26 cellular contexts compared by ENCODE assay signal in genomic region chr12:13956060-13956590, GRCh38. TPM values are rescaled to one million over a fixed set of nuclear protein-coding genes. Genes with fewer than 3 reads are reported as not detected.
"Had no signal": no experiment of that assay in that cellular context is flagged by ENCODE, and none has a peak within 500 bp of the region (broad histone marks: within the 10 kb centered on the region; RNA-seq: fewer than 3 reads in every experiment).

No MANE protein-coding gene starts in this region.

- H3K4me3 ChIP-seq: K562, SK-N-MC had no signal

- H3K27ac Mint-ChIP-seq: activated CD4-positive, alpha-beta memory T cell treated with anti-CD3 and anti-CD28 coated beads for 36 hours; activated CD4-positive, alpha-beta T cell treated with anti-CD3 and anti-CD28 coated beads, Interleukin-2, amount 10 ng/mL, durations not matched to agents 7 days and 5 days; activated naive CD4-positive, alpha-beta T cell treated with anti-CD3 and anti-CD28 coated beads, Interleukin-2, amount 10 ng/mL, durations not matched to agents 7 days and 5 days; activated naive CD8-positive, alpha-beta T cell treated with anti-CD3 and anti-CD28 coated beads for 36 hours; T-cell had no signal

- H3K27ac ChIP-seq: SK-N-MC, VCaP had no signal

- H3K9me3 Mint-ChIP-seq: activated CD4-positive, alpha-beta memory T cell treated with anti-CD3 and anti-CD28 coated beads for 36 hours; activated CD4-positive, alpha-beta T cell treated with anti-CD3 and anti-CD28 coated beads, Interleukin-2, amount 10 ng/mL, durations not matched to agents 7 days and 5 days; activated naive CD4-positive, alpha-beta T cell treated with anti-CD3 and anti-CD28 coated beads, Interleukin-2, amount 10 ng/mL, durations not matched to agents 7 days and 5 days; activated naive CD8-positive, alpha-beta T cell treated with anti-CD3 and anti-CD28 coated beads for 36 hours; activated T-cell treated with anti-CD3 and anti-CD28 coated beads, Interleukin-2, amount 50 U/mL, for 4 hours; T-cell had no signal

- H3K36me3 Mint-ChIP-seq: activated CD4-positive, alpha-beta memory T cell treated with anti-CD3 and anti-CD28 coated beads for 36 hours; activated naive CD4-positive, alpha-beta T cell treated with anti-CD3 and anti-CD28 coated beads, Interleukin-2, amount 10 ng/mL, durations not matched to agents 7 days and 5 days; activated naive CD8-positive, alpha-beta T cell treated with anti-CD3 and anti-CD28 coated beads for 36 hours; T-cell had no signal

- ATAC-seq: activated T-cell treated with anti-CD3 and anti-CD28 coated beads, Interleukin-2, amount 50 U/mL, for 4 hours; K562; Panc1; Right ventricle myocardium inferior; T-cell had no signal

- H3K4me1 Mint-ChIP-seq: activated CD4-positive, alpha-beta T cell treated with anti-CD3 and anti-CD28 coated beads, Interleukin-2, amount 10 ng/mL, durations not matched to agents 7 days and 5 days; activated naive CD4-positive, alpha-beta T cell treated with anti-CD3 and anti-CD28 coated beads, Interleukin-2, amount 10 ng/mL, durations not matched to agents 7 days and 5 days; activated naive CD8-positive, alpha-beta T cell treated with anti-CD3 and anti-CD28 coated beads for 36 hours; T-cell had no signal

- H3K4me3 Mint-ChIP-seq: activated CD4-positive, alpha-beta memory T cell treated with anti-CD3 and anti-CD28 coated beads for 36 hours; activated CD4-positive, alpha-beta T cell treated with anti-CD3 and anti-CD28 coated beads, Interleukin-2, amount 10 ng/mL, durations not matched to agents 7 days and 5 days; activated naive CD4-positive, alpha-beta T cell treated with anti-CD3 and anti-CD28 coated beads, Interleukin-2, amount 10 ng/mL, durations not matched to agents 7 days and 5 days; activated naive CD8-positive, alpha-beta T cell treated with anti-CD3 and anti-CD28 coated beads for 36 hours; activated T-cell treated with anti-CD3 and anti-CD28 coated beads, Interleukin-2, amount 50 U/mL, for 4 hours; T-cell had no signal

- DNase-seq: activated CD4-positive, alpha-beta memory T cell treated with anti-CD3 and anti-CD28 coated beads for 36 hours; activated CD4-positive, alpha-beta T cell treated with anti-CD3 and anti-CD28 coated beads, Interleukin-2, amount 10 ng/mL, durations not matched to agents 7 days and 5 days; activated CD4-positive, CD25-positive, alpha-beta regulatory T cell; activated CD8-positive, alpha-beta memory T cell treated with anti-CD3 and anti-CD28 coated beads for 24 hours; activated effector memory CD4-positive, alpha-beta T cell treated with anti-CD3 and anti-CD28 coated beads, Interleukin-2, amount 50 U/mL, for 16 hours; activated naive CD4-positive, alpha-beta T cell treated with anti-CD3 and anti-CD28 coated beads, Interleukin-2, amount 10 ng/mL, durations not matched to agents 7 days and 5 days; activated naive CD8-positive, alpha-beta T cell treated with anti-CD3 and anti-CD28 coated beads for 36 hours; activated T-cell treated with anti-CD3 and anti-CD28 coated beads, Interleukin-2, amount 50 U/mL, for 4 hours; Karpas-422; MM.1S; NCI-H1105; NCI-H1436 treated with DMSO at 0.1 percent for 48 hours; NCI-H187; NCI-H2081; NCI-H510A treated with DMSO at 0.1 percent for 48 hours; NCI-H69; NK-92 treated with Interleukin-12 subunit alpha and Interleukin-12 subunit beta, amount 100 ng/mL, for 24 hours; OCI-M1; RPMI8226; T-cell had no signal

- H3K27me3 Mint-ChIP-seq: activated CD4-positive, alpha-beta T cell treated with anti-CD3 and anti-CD28 coated beads, Interleukin-2, amount 10 ng/mL, durations not matched to agents 7 days and 5 days had no signal

RNA-seq across cellular contexts. Expression of gene GRIN2B, which starts 25.3 kb away (rescaled TPM):
- total RNA-seq: activated CD4-positive, alpha-beta memory T cell treated with anti-CD3 and anti-CD28 coated beads for 36 hours; activated CD4-positive, alpha-beta T cell treated with anti-CD3 and anti-CD28 coated beads, Interleukin-2, amount 10 ng/mL, durations not matched to agents 7 days and 5 days; activated naive CD8-positive, alpha-beta T cell treated with anti-CD3 and anti-CD28 coated beads for 36 hours; activated T-cell treated with anti-CD3 and anti-CD28 coated beads, Interleukin-2, amount 50 U/mL, for 4 hours; K562; Right ventricle myocardium inferior; T-cell; T-helper 2 cell treated with Interferon-gamma antibody and Interleukin-4, amounts not matched to agents 100 ng/mL and 5 ng/mL, for 36 hours had no signal
- polyA plus RNA-seq: K562 had no signal
